ENCODE assay signal across 8 cellular contexts in the genomic region with DNA sequence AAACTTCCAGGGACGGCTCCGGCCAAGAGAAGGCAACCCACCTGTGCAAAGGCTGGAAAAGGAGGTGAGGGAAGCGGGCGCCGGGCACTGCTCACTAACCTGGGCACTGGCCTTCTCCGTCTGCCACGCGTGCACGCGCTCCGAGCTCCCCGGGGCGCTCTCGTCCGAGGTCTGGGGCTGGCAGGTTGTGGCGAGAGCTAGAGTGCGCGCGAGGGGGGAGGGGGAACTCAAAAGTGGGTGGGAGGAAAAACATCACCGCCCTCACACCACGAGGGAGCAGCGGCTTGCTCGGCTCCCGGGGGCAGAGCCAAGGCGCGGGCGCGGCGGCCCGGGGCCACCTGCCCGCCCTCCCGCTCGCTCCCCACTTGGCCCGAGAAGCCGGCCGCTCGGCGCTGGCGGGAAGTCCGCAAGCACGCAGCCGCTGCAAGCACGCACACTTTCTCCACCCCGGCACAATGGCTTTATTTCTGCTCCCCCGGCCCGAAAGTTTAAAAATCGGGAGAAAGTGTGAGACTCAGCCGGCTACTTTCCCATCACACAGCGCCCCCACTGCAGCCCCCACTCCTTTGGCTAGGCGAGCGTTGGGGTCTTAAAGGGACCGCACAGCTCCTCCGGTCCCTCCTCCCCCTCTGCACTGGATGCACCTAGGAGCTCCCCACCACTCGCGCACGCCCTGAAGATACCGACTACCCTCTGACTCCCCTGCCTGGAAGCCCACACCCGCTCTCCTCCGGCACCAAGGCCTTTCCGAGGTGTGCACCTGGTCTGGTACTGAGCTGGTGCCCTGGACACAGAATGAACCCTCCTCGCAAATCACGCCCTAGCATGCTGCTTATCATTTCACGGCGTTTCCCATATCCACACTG. TPM values are rescaled to one million over a fixed set of nuclear protein-coding genes. Genes with fewer than 3 reads are reported as not detected.
DNase-seq lines count a peak whose midpoint lies in the region; ATAC-seq and TF ChIP-seq lines count a peak whose summit lies in the region.

A gene with protein sequence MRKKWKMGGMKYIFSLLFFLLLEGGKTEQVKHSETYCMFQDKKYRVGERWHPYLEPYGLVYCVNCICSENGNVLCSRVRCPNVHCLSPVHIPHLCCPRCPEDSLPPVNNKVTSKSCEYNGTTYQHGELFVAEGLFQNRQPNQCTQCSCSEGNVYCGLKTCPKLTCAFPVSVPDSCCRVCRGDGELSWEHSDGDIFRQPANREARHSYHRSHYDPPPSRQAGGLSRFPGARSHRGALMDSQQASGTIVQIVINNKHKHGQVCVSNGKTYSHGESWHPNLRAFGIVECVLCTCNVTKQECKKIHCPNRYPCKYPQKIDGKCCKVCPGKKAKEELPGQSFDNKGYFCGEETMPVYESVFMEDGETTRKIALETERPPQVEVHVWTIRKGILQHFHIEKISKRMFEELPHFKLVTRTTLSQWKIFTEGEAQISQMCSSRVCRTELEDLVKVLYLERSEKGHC (minus strand): TSS at position 173 of the 866 bp plus-strand sequence. CDS start 3,636 bp downstream, outside the sequence.

- H3K27ac ChIP-seq in endodermal cell (ENCODE audit: low read depth, low read length) = no peak within 1 kb of the TSS
- peak within 1 kb of the TSS; percentile 69 for H3K27ac ChIP-seq in muscle layer of colon (ENCODE audit: low read depth, low read length)
- no peak within 1 kb of the TSS for H3K27ac ChIP-seq in aorta (ENCODE audit: low read depth in 1 of 2, low read length in 2 of 2)

- H3K9me3 ChIP-seq in ES-I3 (ENCODE audit: control insufficient read depth, insufficient read depth, low read length) (no peaks in the 10 kb centered on the region), endodermal cell (ENCODE audit: control insufficient read depth, low read length) (no peaks in the 10 kb centered on the region), muscle layer of colon (ENCODE audit: low read length) (no peaks in the 10 kb centered on the region), aorta (ENCODE audit: control insufficient read depth, low read length) (no peaks in the 10 kb centered on the region), Caco-2 (no peaks in the 10 kb centered on the region)

- intact Hi-C loops in aorta (cut with DNase I) (no loop called here), Caco-2 (cut with micrococcal nuclease; ENCODE audit: unreplicated experiment) (no loop called here)

- H3K27me3 Mint-ChIP-seq in endodermal cell (ENCODE audit: insufficient read depth) = peaks cover 43% of the 10 kb centered on the region
- H3K27me3 Mint-ChIP-seq in Caco-2 (ENCODE audit: insufficient read depth, unreplicated experiment) = no peaks in the 10 kb centered on the region

- H3K4me1 Mint-ChIP-seq in endodermal cell (peaks cover 4% of the 10 kb centered on the region), Caco-2 (ENCODE audit: low read depth, unreplicated experiment) (no peaks in the 10 kb centered on the region)

- TF ChIP-seq CTCF in endodermal cell (conservative IDR thresholded peaks at IDR 0.05) (no peak), Caco-2 (IDR thresholded peaks at IDR 0.05; ENCODE audit: insufficient read depth in 1 of 2, low read depth in 1 of 2, low read length in 1 of 2, severe bottlenecking in 1 of 2, unreplicated experiment in 1 of 2) (no peak)

- H3K36me3 Mint-ChIP-seq in endodermal cell (ENCODE audit: low read depth) (no peaks in the 10 kb centered on the region), Caco-2 (ENCODE audit: insufficient read depth, unreplicated experiment) (no peaks in the 10 kb centered on the region)

- H3K9me3 Mint-ChIP-seq in endodermal cell (no peaks in the 10 kb centered on the region), Caco-2 (ENCODE audit: unreplicated experiment) (no peaks in the 10 kb centered on the region)

- DNase-seq in NCI-H524 (lab: John Stamatoyannopoulos, UW) (peak; percentile 69 to 82), endodermal cell (peak; percentile 78), aorta (peak; percentile 50 to 76), Caco-2 (no peak), midbrain (lab: John Stamatoyannopoulos, UW) (no peak)
- DNase-seq in stimulated activated CD4-positive, alpha-beta T cell treated with anti-CD3 and anti-CD28 coated beads, Interleukin-12 subunit alpha, Interleukin-12 subunit beta, amount 100 ng/mL, for 4 hours = no peak

- H3K4me3 Mint-ChIP-seq in endodermal cell = peak within 1 kb of the TSS; percentile 77
- H3K4me3 Mint-ChIP-seq in Caco-2 (ENCODE audit: unreplicated experiment) = no peak within 1 kb of the TSS

- no peaks in the 10 kb centered on the region for H3K36me3 ChIP-seq in ES-I3 (ENCODE audit: insufficient read depth, low read length)
- H3K36me3 ChIP-seq in endodermal cell (ENCODE audit: control insufficient read depth, insufficient read depth, low read length) = no peaks in the 10 kb centered on the region
- no peaks in the 10 kb centered on the region for H3K36me3 ChIP-seq in muscle layer of colon (ENCODE audit: insufficient read depth, low read length)
- no peaks in the 10 kb centered on the region for H3K36me3 ChIP-seq in aorta (ENCODE audit: control insufficient read depth in 1 of 2, insufficient read depth in 2 of 2, low read length in 1 of 2)
- H3K36me3 ChIP-seq in Caco-2 (ENCODE audit: control insufficient read depth, insufficient read depth, low read length) = no peaks in the 10 kb centered on the region

- CTCF ChIA-PET in Caco-2 (lab: Charles Lee) = no interaction called here

- H3K27me3 ChIP-seq in endodermal cell (ENCODE audit: control insufficient read depth, insufficient read depth, low read length, poor library complexity, severe bottlenecking) (peaks cover 43% of the 10 kb centered on the region), muscle layer of colon (ENCODE audit: control insufficient read depth in 1 of 2, insufficient read depth in 2 of 2, low read length in 2 of 2) (no peaks in the 10 kb centered on the region), aorta (ENCODE audit: control insufficient read depth in 1 of 2, insufficient read depth in 2 of 2, low read length in 1 of 2) (peaks cover 0 to 2% of the 10 kb centered on the region in 2 donors), Caco-2 (replicated peaks; ENCODE audit: control insufficient read depth, insufficient read depth, low read length) (no peaks in the 10 kb centered on the region)

- H3K4me1 ChIP-seq in ES-I3 (ENCODE audit: insufficient read depth, low read length) (peaks cover 10% of the 10 kb centered on the region; the same call in 1 of the 2 replicates), endodermal cell (ENCODE audit: control insufficient read depth, insufficient read depth, low read length) (no peaks in the 10 kb centered on the region), muscle layer of colon (ENCODE audit: insufficient read depth, low read length) (no peaks in the 10 kb centered on the region), aorta (ENCODE audit: control insufficient read depth in 1 of 2, insufficient read depth in 2 of 2, low read length in 2 of 2) (no peaks in the 10 kb centered on the region), Caco-2 (no peaks in the 10 kb centered on the region)

- H3K27ac Mint-ChIP-seq in endodermal cell = peak within 1 kb of the TSS; percentile 17
- H3K27ac Mint-ChIP-seq in Caco-2 (ENCODE audit: unreplicated experiment) = no peak within 1 kb of the TSS

- ATAC-seq in aorta (ENCODE audit: low FRiP score) = peak; percentile 69

- POLR2A ChIA-PET in Caco-2 (lab: Charles Lee) = no interaction called here

- WGBS in endodermal cell (ENCODE audit: insufficient coverage in 1 of 2, insufficient read length in 1 of 2), 2 experiments = 0 to 6% methylated on average over 6 to 51 of the region's 64 CpGs
- 5 to 24% methylated on average over 59 to 64 of the region's 64 CpGs for WGBS in aorta, 2 donors

- H3K4me3 ChIP-seq in endodermal cell (ENCODE audit: low read length) (peak within 1 kb of the TSS; percentile 64), muscle layer of colon (ENCODE audit: low read depth in 1 of 2, low read length in 2 of 2) (peak within 1 kb of the TSS in 1 of 2 donors; percentile 51), aorta (ENCODE audit: low read length in 2 of 2) (no peak within 1 kb of the TSS), Caco-2 (ENCODE audit: low read depth, low read length) (no peak within 1 kb of the TSS)

- H3K9ac ChIP-seq in ES-I3 (ENCODE audit: low read depth, low read length) = peak within 1 kb of the TSS; percentile 70
- H3K9ac ChIP-seq in endodermal cell (ENCODE audit: extremely low read depth, low read length, poor library complexity, severe bottlenecking) = no peak within 1 kb of the TSS
- no peak within 1 kb of the TSS for H3K9ac ChIP-seq in muscle layer of colon (ENCODE audit: low read length)

- no TSS peak for BruUV-seq in Caco-2 (replicated peaks; lab: Mats Ljungman, UMichigan)

RNA-seq across cellular contexts. Expression of the gene that starts here (rescaled TPM):
- total RNA-seq in endodermal cell (1 to 10 TPM; 2.2 to 3.6 TPM), aorta (10 to 100 TPM; 38.6 to 75.6 TPM), Caco-2 (2022) (not detected in 2 replicates)
- polyA plus RNA-seq in endodermal cell (2013, experiment 1 of 2) = 9.0 TPM
- 7.3 TPM for polyA plus RNA-seq in endodermal cell (2013, experiment 2 of 2)
- under 1 TPM in 1 of 2 donors, not detected in 1; 0.13 TPM for polyA plus RNA-seq in aorta

Comparison
In these comparisons a context has a peak if more than half of its experiments do, and no peak if none do; other contexts are left out.
1. RNA of the gene that starts here (total RNA-seq): 38.6 to 75.6 TPM in aorta; 2.2 to 3.6 TPM in endodermal cell and not detected in Caco-2; every median in the first group is over 4 times any median in the second.
2. DNase-seq: peak in NCI-H524 (2 of 2), endodermal cell (single experiment) and aorta (2 of 2); none in Caco-2 (0 of 2), stimulated activated CD4-positive, alpha-beta T cell treated with anti-CD3 and anti-CD28 coated beads, Interleukin-12 subunit alpha, Interleukin-12 subunit beta, amount 100 ng/mL, for 4 hours (single experiment) and midbrain (single experiment).